In the genomic region with DNA sequence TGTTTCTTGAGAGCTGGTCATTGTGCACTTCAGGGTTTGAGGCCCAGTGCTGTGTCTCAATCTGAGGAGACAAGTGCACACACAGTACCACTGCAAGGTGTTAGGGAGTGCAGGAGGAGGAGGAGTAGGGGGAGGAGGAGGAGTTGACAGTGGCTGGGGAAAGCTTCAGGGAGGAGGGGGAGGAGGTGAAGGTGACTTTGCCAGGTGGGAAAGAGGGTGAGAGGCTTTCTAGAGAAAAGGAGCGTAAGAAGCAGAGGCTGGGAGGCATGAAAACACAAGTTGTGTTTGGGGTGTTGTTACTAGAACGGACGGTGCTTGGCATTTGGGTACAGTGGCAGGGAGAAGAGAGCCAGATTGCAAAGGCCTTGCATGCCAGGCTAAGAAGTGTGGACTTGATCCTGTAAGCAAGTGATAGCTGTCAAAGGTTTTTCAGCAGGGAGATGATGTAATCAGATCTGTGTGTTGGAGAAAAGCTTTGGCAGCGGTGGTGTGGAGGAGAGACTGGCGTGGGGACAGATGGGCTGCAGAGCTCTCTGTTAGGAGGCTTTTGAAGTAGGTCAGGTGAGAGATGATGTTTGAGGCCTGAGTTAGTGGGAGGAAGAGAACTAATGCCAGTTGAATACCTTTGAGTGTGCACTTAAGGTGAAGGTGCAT, we compare ENCODE assay signal across 11 cellular contexts. TPM values are rescaled to one million over a fixed set of nuclear protein-coding genes. Genes with fewer than 3 reads are reported as not detected.
A peak's percentile ranks its signal among the peaks of the same experiment; 100 is the strongest.
DNase-seq lines count a peak whose midpoint lies in the region; ATAC-seq and TF ChIP-seq lines count a peak whose summit lies in the region.
"Had no signal": no experiment of that assay in that cellular context is flagged by ENCODE, and none has a peak within 500 bp of the region (broad histone marks: within the 10 kb centered on the region; RNA-seq: fewer than 3 reads in every experiment).

No MANE protein-coding gene starts in this region.

- no peaks in the 10 kb centered on the region for H3K9me3 ChIP-seq in right cardiac atrium (ENCODE audit: control insufficient read depth, low read length)
- H3K9me3 ChIP-seq in CD4-positive, alpha-beta memory T cell (ENCODE audit: control insufficient read depth in 1 of 2, low read length in 2 of 2): no peaks in the 10 kb centered on the region
- H3K9me3 ChIP-seq: thoracic aorta had no signal

- H3K27ac Mint-ChIP-seq in type B pancreatic cell: peak overlapping the region; percentile 34
- H3K27ac Mint-ChIP-seq in CD4-positive, alpha-beta memory T cell: peak overlapping the region in 1 of 7 donors; percentile 69

- peaks cover 21% of the 10 kb centered on the region for H3K4me1 ChIP-seq in right cardiac atrium (ENCODE audit: control insufficient read depth, insufficient read depth, low read length)
- H3K4me1 ChIP-seq in CD4-positive, alpha-beta memory T cell (ENCODE audit: insufficient read depth, low read length): no peaks in the 10 kb centered on the region

- no peaks in the 10 kb centered on the region for H3K36me3 Mint-ChIP-seq in type B pancreatic cell
- no peaks in the 10 kb centered on the region for H3K36me3 Mint-ChIP-seq in CD4-positive, alpha-beta memory T cell

- POLR2A ChIA-PET in CD4-positive, alpha-beta memory T cell (lab: Charles Lee; ENCODE audit: partially characterized antibody): no interaction called here

- H3K4me3 Mint-ChIP-seq in type B pancreatic cell: peak overlapping the region; percentile 7
- H3K4me3 Mint-ChIP-seq in CD4-positive, alpha-beta memory T cell: no peak overlapping the region

- no peaks in the 10 kb centered on the region for H3K9me3 Mint-ChIP-seq in type B pancreatic cell
- peaks cover 0 to 3% (median 0%) of the 10 kb centered on the region in 8 donors for H3K9me3 Mint-ChIP-seq in CD4-positive, alpha-beta memory T cell

- CTCF ChIA-PET in CD4-positive, alpha-beta memory T cell (lab: Charles Lee; ENCODE audit: partially characterized antibody): no interaction called here

- no peaks in the 10 kb centered on the region for H3K36me3 ChIP-seq in CD4-positive, alpha-beta memory T cell (ENCODE audit: insufficient read depth, low read length)
- H3K36me3 ChIP-seq: thoracic aorta had no signal

- H3K4me1 Mint-ChIP-seq in type B pancreatic cell (ENCODE audit: unreplicated experiment): peaks cover 44% of the 10 kb centered on the region
- no peaks in the 10 kb centered on the region for H3K4me1 Mint-ChIP-seq in CD4-positive, alpha-beta memory T cell

- peak; percentile 24 for DNase-seq in NCI-H187 treated with DMSO at 0.1 percent for 48 hours (lab: John Stamatoyannopoulos, UW)
- DNase-seq in right cardiac atrium: peak; percentile 25 to 72 (median 63)
- no peak for DNase-seq in type B pancreatic cell (ENCODE audit: extremely low spot score, unreplicated experiment)
- no peak for DNase-seq in UCSD-AML1 (lab: John Stamatoyannopoulos, UW; ENCODE audit: unreplicated experiment)
- DNase-seq in CD4-positive, alpha-beta memory T cell: no peak
- DNase-seq: NCI-H774; occipital lobe; stimulated activated CD4-positive, alpha-beta T cell treated with anti-CD3 and anti-CD28 coated beads, Interleukin-4, amount 100 ng/mL, for 4 hours had no signal

- H3K27ac ChIP-seq in right cardiac atrium (ENCODE audit: low read length): peak overlapping the region; percentile 13
- H3K27ac ChIP-seq in CD4-positive, alpha-beta memory T cell (ENCODE audit: low read depth, low read length): no peak overlapping the region
- H3K27ac ChIP-seq: thoracic aorta had no signal

- ATAC-seq in SK-N-SH treated with all-trans-retinoic acid at 6 μM for 48 hours (peak; percentile 21; the same call in 2 of the 3 replicates), right cardiac atrium (peak; percentile 86 to 90), GM21529 (IDR thresholded peaks at IDR 0.05; ENCODE audit: unreplicated experiment) (no peak)

- intact Hi-C loops in right cardiac atrium (cut with DNase I): no loop called here
- intact Hi-C loops in CD4-positive, alpha-beta memory T cell (cut with micrococcal nuclease): no loop called here

- no peak for TF ChIP-seq CTCF in type B pancreatic cell (conservative IDR thresholded peaks at IDR 0.05)

- 35% methylated on average over 5 of the region's 5 CpGs for WGBS in right cardiac atrium

- H3K4me3 ChIP-seq in right cardiac atrium (ENCODE audit: low read length): no peak overlapping the region
- H3K4me3 ChIP-seq in CD4-positive, alpha-beta memory T cell (ENCODE audit: low read length in 2 of 2): no peak overlapping the region
- H3K4me3 ChIP-seq: thoracic aorta had no signal

- no peaks in the 10 kb centered on the region for H3K27me3 Mint-ChIP-seq in type B pancreatic cell
- H3K27me3 Mint-ChIP-seq in CD4-positive, alpha-beta memory T cell: peaks cover 6 to 7% of the 10 kb centered on the region in 2 donors

- H3K27me3 ChIP-seq in right cardiac atrium (ENCODE audit: control insufficient read depth, insufficient read depth): no peaks in the 10 kb centered on the region
- no peaks in the 10 kb centered on the region for H3K27me3 ChIP-seq in CD4-positive, alpha-beta memory T cell (ENCODE audit: insufficient read depth, low read length)

TF ChIP-seq in SK-N-SH treated with all-trans-retinoic acid at 6 μM for 48 hours, 23 proteins besides CTCF, POLR2A, EP300 and RAD21:
- TF ChIP-seq ZFP30 (CRISPR knock-in tag; IDR thresholded peaks at IDR 0.05) (no peak), OSR1 (CRISPR knock-in tag; IDR thresholded peaks at IDR 0.05) (no peak)
- TF ChIP-seq, protein P1, sequence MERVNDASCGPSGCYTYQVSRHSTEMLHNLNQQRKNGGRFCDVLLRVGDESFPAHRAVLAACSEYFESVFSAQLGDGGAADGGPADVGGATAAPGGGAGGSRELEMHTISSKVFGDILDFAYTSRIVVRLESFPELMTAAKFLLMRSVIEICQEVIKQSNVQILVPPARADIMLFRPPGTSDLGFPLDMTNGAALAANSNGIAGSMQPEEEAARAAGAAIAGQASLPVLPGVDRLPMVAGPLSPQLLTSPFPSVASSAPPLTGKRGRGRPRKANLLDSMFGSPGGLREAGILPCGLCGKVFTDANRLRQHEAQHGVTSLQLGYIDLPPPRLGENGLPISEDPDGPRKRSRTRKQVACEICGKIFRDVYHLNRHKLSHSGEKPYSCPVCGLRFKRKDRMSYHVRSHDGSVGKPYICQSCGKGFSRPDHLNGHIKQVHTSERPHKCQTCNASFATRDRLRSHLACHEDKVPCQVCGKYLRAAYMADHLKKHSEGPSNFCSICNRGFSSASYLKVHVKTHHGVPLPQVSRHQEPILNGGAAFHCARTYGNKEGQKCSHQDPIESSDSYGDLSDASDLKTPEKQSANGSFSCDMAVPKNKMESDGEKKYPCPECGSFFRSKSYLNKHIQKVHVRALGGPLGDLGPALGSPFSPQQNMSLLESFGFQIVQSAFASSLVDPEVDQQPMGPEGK (CRISPR knock-in tag; IDR thresholded peaks at IDR 0.05; ENCODE audit: borderline replicate concordance): no peak
TF ChIP-seq in SK-N-SH treated with all-trans-retinoic acid at 6 μM for 48 hours: peak in this region for 0.

RNA-seq across cellular contexts. Expression of gene TANC1, which starts 16.2 kb away (rescaled TPM):
- 10 to 100 TPM; 44.2 to 75.8 (median 51.1) TPM for total RNA-seq in right cardiac atrium
- 22.8 TPM for polyA plus RNA-seq in right cardiac atrium
- total RNA-seq in type B pancreatic cell (ENCODE audit: low replicate concordance): 56.9 and 138 TPM in 2 replicates
- under 1 TPM; 0.35 to 0.50 TPM for total RNA-seq in CD4-positive, alpha-beta memory T cell
- under 1 TPM in 1 of 2 donors, not detected in 1; 0.79 TPM for polyA plus RNA-seq in CD4-positive, alpha-beta memory T cell

Comparison
In these comparisons a context has a peak if more than half of its experiments do, and no peak if none do; other contexts are left out.
1. DNase-seq: peak in NCI-H187 treated with DMSO at 0.1 percent for 48 hours (single experiment) and right cardiac atrium (3 of 3); none in type B pancreatic cell (single experiment), UCSD-AML1 (single experiment) and CD4-positive, alpha-beta memory T cell (0 of 5).
2. RNA of gene TANC1, which starts 16.2 kb away (total RNA-seq): 56.9 to 138 TPM in type B pancreatic cell and 44.2 to 75.8 TPM in right cardiac atrium; 0.35 to 0.50 TPM in CD4-positive, alpha-beta memory T cell; every median in the first group is over 10 times any median in the second.